ENCODE assay signal across 14 cellular contexts in genomic region chr12:7068240-7068993, GRCh38. TPM values are rescaled to one million over a fixed set of nuclear protein-coding genes. Genes with fewer than 3 reads are reported as not detected.
DNase-seq lines count a peak whose midpoint lies in the region; ATAC-seq and TF ChIP-seq lines count a peak whose summit lies in the region.
"Had no signal": no experiment of that assay in that cellular context is flagged by ENCODE, and none has a peak within 500 bp of the region (broad histone marks: within the 10 kb centered on the region; RNA-seq: fewer than 3 reads in every experiment).

No MANE protein-coding gene starts in this region.

- peak; percentile 92 for DNase-seq in G401 (ENCODE audit: low spot score)
- DNase-seq in body of pancreas = peak in 1 of 4 donors; percentile 30
- DNase-seq in hepatocyte (ENCODE audit: low spot score) = peak; percentile 43
- DNase-seq in activated gamma-delta T cell treated with Interleukin-2 at 50 U/mL for 16 hours = no peak
- DNase-seq in activated T-cell treated with anti-CD3 and anti-CD28 coated beads, Interleukin-2, amount 50 U/mL, for 72 hours = no peak
- no peak for DNase-seq in hypothalamus (lab: John Stamatoyannopoulos, UW)
- DNase-seq: activated B cell treated with CpG ODN at 0.5 μM for 24 hours, activated T-cell treated with anti-CD3 and anti-CD28 coated beads for 4 hours, DMS153, H9, NCI-H774 had no signal

- no peak for TF ChIP-seq POLR2A in body of pancreas (IDR thresholded peaks at IDR 0.05)

- ATAC-seq in body of pancreas (peak; percentile 84), HG02981 (IDR thresholded peaks at IDR 0.05; ENCODE audit: unreplicated experiment) (no peak)
- no peak for ATAC-seq in activated T-cell treated with anti-CD3 and anti-CD28 coated beads, Interleukin-2, amount 50 U/mL, for 72 hours (replicated peaks in 1 of 2)
- ATAC-seq: natural killer cell treated with Interleukin-12 subunit alpha and Interleukin-12 subunit beta and Interleukin-15 and Interleukin-18, amount 100 ng/mL, for 72 hours had no signal

- no peaks in the 10 kb centered on the region for H3K79me2 ChIP-seq in hepatocyte

- no peaks in the 10 kb centered on the region for H3K4me1 Mint-ChIP-seq in activated T-cell treated with anti-CD3 and anti-CD28 coated beads, Interleukin-2, amount 50 U/mL, for 72 hours (ENCODE audit: low read depth)
- H3K4me1 Mint-ChIP-seq: activated B cell treated with CpG ODN at 0.5 μM for 24 hours, H9 had no signal

- H3K4me3 ChIP-seq in body of pancreas = no peak overlapping the region
- no peak overlapping the region for H3K4me3 ChIP-seq in hepatocyte
- no peak overlapping the region for H3K4me3 ChIP-seq in rectal smooth muscle tissue (ENCODE audit: low read length)

- no peak overlapping the region for H2AFZ ChIP-seq in hepatocyte

- H3K9me3 Mint-ChIP-seq in activated T-cell treated with anti-CD3 and anti-CD28 coated beads, Interleukin-2, amount 50 U/mL, for 72 hours = no peaks in the 10 kb centered on the region
- H3K9me3 Mint-ChIP-seq: activated B cell treated with CpG ODN at 0.5 μM for 24 hours; H9; natural killer cell treated with Interleukin-12 subunit alpha and Interleukin-12 subunit beta and Interleukin-15 and Interleukin-18, amount 100 ng/mL, for 72 hours had no signal

- in situ Hi-C loops in G401 (cut with HindIII; ENCODE audit: low sequenced_read_pairs) = no loop called here

- H3K9me2 ChIP-seq in hepatocyte (replicated peaks; ENCODE audit: insufficient read depth) = no peaks in the 10 kb centered on the region

- TF ChIP-seq CTCF in body of pancreas (IDR thresholded peaks at IDR 0.05) (no peak), hepatocyte (IDR thresholded peaks at IDR 0.05; ENCODE audit: poor library complexity) (no peak)

- no peak overlapping the region for H3K4me3 Mint-ChIP-seq in activated T-cell treated with anti-CD3 and anti-CD28 coated beads, Interleukin-2, amount 50 U/mL, for 72 hours
- H3K4me3 Mint-ChIP-seq: activated B cell treated with CpG ODN at 0.5 μM for 24 hours; H9; natural killer cell treated with Interleukin-12 subunit alpha and Interleukin-12 subunit beta and Interleukin-15 and Interleukin-18, amount 100 ng/mL, for 72 hours had no signal

- H3K27me3 ChIP-seq in body of pancreas = no peaks in the 10 kb centered on the region
- no peaks in the 10 kb centered on the region for H3K27me3 ChIP-seq in hepatocyte
- no peaks in the 10 kb centered on the region for H3K27me3 ChIP-seq in rectal smooth muscle tissue (ENCODE audit: control insufficient read depth, insufficient read depth, low read length)

- H3K36me3 ChIP-seq in body of pancreas (replicated peaks in 1 of 2; ENCODE audit: insufficient read depth in 1 of 2, low read depth in 2 of 2) = no peaks in the 10 kb centered on the region
- no peaks in the 10 kb centered on the region for H3K36me3 ChIP-seq in hepatocyte (replicated peaks; ENCODE audit: insufficient read depth, low read depth)
- peaks cover 13% of the 10 kb centered on the region for H3K36me3 ChIP-seq in rectal smooth muscle tissue (ENCODE audit: control insufficient read depth, insufficient read depth, low read length)

- H3K27me3 Mint-ChIP-seq in activated T-cell treated with anti-CD3 and anti-CD28 coated beads, Interleukin-2, amount 50 U/mL, for 72 hours (ENCODE audit: low read depth) = no peaks in the 10 kb centered on the region

- no peak overlapping the region for H3K27ac Mint-ChIP-seq in activated T-cell treated with anti-CD3 and anti-CD28 coated beads, Interleukin-2, amount 50 U/mL, for 72 hours
- H3K27ac Mint-ChIP-seq: activated B cell treated with CpG ODN at 0.5 μM for 24 hours; natural killer cell treated with Interleukin-12 subunit alpha and Interleukin-12 subunit beta and Interleukin-15 and Interleukin-18, amount 100 ng/mL, for 72 hours had no signal

- H3K36me3 Mint-ChIP-seq in activated T-cell treated with anti-CD3 and anti-CD28 coated beads, Interleukin-2, amount 50 U/mL, for 72 hours (ENCODE audit: insufficient read depth in 2 of 2) = no peaks in the 10 kb centered on the region
- H3K36me3 Mint-ChIP-seq: natural killer cell treated with Interleukin-12 subunit alpha and Interleukin-12 subunit beta and Interleukin-15 and Interleukin-18, amount 100 ng/mL, for 72 hours had no signal

- H4K20me1 ChIP-seq in hepatocyte (ENCODE audit: insufficient read depth, poor library complexity, severe bottlenecking) = no peaks in the 10 kb centered on the region

- H3K9me3 ChIP-seq in body of pancreas = no peaks in the 10 kb centered on the region
- H3K9me3 ChIP-seq in hepatocyte (ENCODE audit: low read depth) = no peaks in the 10 kb centered on the region

- peak overlapping the region; percentile 41 to 85 (median 67) for H3K27ac ChIP-seq in body of pancreas
- peak overlapping the region; percentile 73 for H3K27ac ChIP-seq in hepatocyte
- peak overlapping the region; percentile 70 for H3K27ac ChIP-seq in rectal smooth muscle tissue (ENCODE audit: low read depth, low read length)

- 51 to 57% methylated on average over 10 to 11 of the region's 11 CpGs for WGBS in body of pancreas, 2 donors
- WGBS in hepatocyte (ENCODE audit: low lambda C conversion rate, missing lambda C conversion rate) = 76% methylated on average over 11 of the region's 11 CpGs

- peaks cover 27% of the 10 kb centered on the region for H3K4me1 ChIP-seq in body of pancreas
- H3K4me1 ChIP-seq in hepatocyte (ENCODE audit: insufficient read depth) = peaks cover 16% of the 10 kb centered on the region
- peaks cover 8% of the 10 kb centered on the region for H3K4me1 ChIP-seq in rectal smooth muscle tissue (ENCODE audit: control insufficient read depth, insufficient read depth, low read length)

- no peak overlapping the region for H3K4me2 ChIP-seq in hepatocyte

- H3K9ac ChIP-seq in rectal smooth muscle tissue (ENCODE audit: low read length) = no peak overlapping the region

- intact Hi-C loops in body of pancreas (cut with DNase I) = no loop called here

RNA-seq across cellular contexts. Expression of gene C1S, which starts 7.9 kb away (rescaled TPM):
- total RNA-seq in G401 (2014; rRNA removed; shearing (Covaris generic)) = 3.3 and 4.1 TPM in 2 replicates
- 100 to 1,000 TPM; 105 to 157 TPM for total RNA-seq in body of pancreas
- 114 and 120 TPM in 2 replicates for total RNA-seq in hepatocyte
- 130 and 143 TPM in 2 replicates for polyA plus RNA-seq in hepatocyte
- 1 to 10 TPM; 4.0 to 6.6 TPM for total RNA-seq in activated T-cell treated with anti-CD3 and anti-CD28 coated beads, Interleukin-2, amount 50 U/mL, for 72 hours

RNA-seq across cellular contexts. Expression of gene C1R, which starts 23.8 kb away (rescaled TPM):
- 0.78 and 0.98 TPM in 2 replicates for total RNA-seq in G401 (2014; rRNA removed; shearing (Covaris generic))
- total RNA-seq in body of pancreas (100 to 1,000 TPM; 113 to 133 TPM), hepatocyte (80.1 and 85.4 TPM in 2 replicates)
- 89.6 and 95.1 TPM in 2 replicates for polyA plus RNA-seq in hepatocyte
- total RNA-seq in activated T-cell treated with anti-CD3 and anti-CD28 coated beads, Interleukin-2, amount 50 U/mL, for 72 hours = 1 to 10 TPM; 5.6 to 6.4 TPM

RNA-seq across cellular contexts. Expression of gene C1RL, which starts 40.6 kb away (rescaled TPM):
- total RNA-seq in G401 (2014; rRNA removed; shearing (Covaris generic)) = 3.9 and 5.4 TPM in 2 replicates
- total RNA-seq in body of pancreas (10 to 100 TPM; 64.6 to 99.6 TPM), hepatocyte (60.0 and 64.5 TPM in 2 replicates)
- polyA plus RNA-seq in hepatocyte = 26.4 and 35.5 TPM in 2 replicates
- total RNA-seq in activated T-cell treated with anti-CD3 and anti-CD28 coated beads, Interleukin-2, amount 50 U/mL, for 72 hours = 10 to 100 TPM; 22.6 to 27.4 TPM

RNA-seq across cellular contexts. Expression of gene LPCAT3, which starts 50.1 kb away (rescaled TPM):
- total RNA-seq in G401 (2014; rRNA removed; shearing (Covaris generic)) = 59.1 and 68.3 TPM in 2 replicates
- total RNA-seq in body of pancreas (10 to 100 TPM; 21.5 to 39.6 TPM), hepatocyte (76.9 and 78.6 TPM in 2 replicates)
- polyA plus RNA-seq in hepatocyte = 118 and 119 TPM in 2 replicates
- 10 to 100 TPM; 28.3 to 29.0 TPM for total RNA-seq in activated T-cell treated with anti-CD3 and anti-CD28 coated beads, Interleukin-2, amount 50 U/mL, for 72 hours

Comparison
In these comparisons a context has a peak if more than half of its experiments do, and no peak if none do; other contexts are left out.
1. DNase-seq: peak in G401 (single experiment) and hepatocyte (single experiment); none in activated gamma-delta T cell treated with Interleukin-2 at 50 U/mL for 16 hours (single experiment), activated T-cell treated with anti-CD3 and anti-CD28 coated beads, Interleukin-2, amount 50 U/mL, for 72 hours (0 of 2) and hypothalamus (0 of 51).
2. RNA of gene C1S, which starts 7.9 kb away (total RNA-seq): 105 to 157 TPM in body of pancreas and 114 to 120 TPM in hepatocyte; 4.0 to 6.6 TPM in activated T-cell treated with anti-CD3 and anti-CD28 coated beads, Interleukin-2, amount 50 U/mL, for 72 hours and 3.3 to 4.1 TPM in G401; every median in the first group is over 10 times any median in the second.
3. RNA of gene C1R, which starts 23.8 kb away (total RNA-seq): 113 to 133 TPM in body of pancreas and 80.1 to 85.4 TPM in hepatocyte; 5.6 to 6.4 TPM in activated T-cell treated with anti-CD3 and anti-CD28 coated beads, Interleukin-2, amount 50 U/mL, for 72 hours and 0.78 to 0.98 TPM in G401; every median in the first group is over 10 times any median in the second.
4. Peak in every context shown above with its lines, with median percentiles within 50 percentile points of each other: H3K27ac ChIP-seq.